In the genomic region with DNA sequence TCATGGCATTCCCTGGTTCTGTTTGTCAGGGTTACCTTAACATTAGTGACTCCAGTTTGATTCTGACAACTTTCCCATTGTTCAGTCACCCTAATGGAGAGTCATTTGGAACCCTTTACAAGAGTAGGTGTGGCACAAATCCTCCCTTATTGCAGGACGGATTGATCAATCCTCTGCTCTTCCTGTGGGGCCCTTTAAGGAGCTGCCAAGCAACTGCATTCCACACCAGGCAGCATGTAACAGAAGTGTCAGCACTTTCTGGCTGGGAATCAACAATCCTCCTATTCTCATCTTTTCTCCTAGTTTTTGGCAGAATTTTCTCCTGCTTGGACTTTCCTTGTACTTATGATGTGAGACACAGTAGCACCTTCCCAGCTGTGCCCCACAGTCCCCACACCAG, we compare ENCODE assay signal across 22 cellular contexts.
"Had no signal": no experiment of that assay in that cellular context is flagged by ENCODE, and none has a peak within 500 bp of the region (broad histone marks: within the 10 kb centered on the region; RNA-seq: fewer than 3 reads in every experiment).

No MANE protein-coding gene starts in this region.

- H2AFZ ChIP-seq: hepatocyte had no signal

- H3K79me2 ChIP-seq: hepatocyte had no signal

- H3K27ac ChIP-seq: hepatocyte, SK-N-MC, spleen, tibial nerve had no signal

- H3K27me3 ChIP-seq: hepatocyte, spleen, tibial nerve had no signal

- ATAC-seq: left lobe of liver, T-helper 17 cell had no signal

- H3K36me3 ChIP-seq: spleen, tibial nerve had no signal

- DNase-seq: activated CD4-positive, alpha-beta memory T cell treated with anti-CD3 and anti-CD28 coated beads for 36 hours; activated CD4-positive, alpha-beta T cell treated with anti-CD3 and anti-CD28 coated beads for 48 hours; activated naive CD4-positive, alpha-beta T cell treated with anti-CD3 and anti-CD28 coated beads for 36 hours; activated naive CD8-positive, alpha-beta T cell treated with anti-CD3 and anti-CD28 coated beads, Interleukin-2, amount 10 ng/mL, durations not matched to agents 7 days and 5 days; activated T-cell treated with anti-CD3 and anti-CD28 coated beads, Interleukin-2, amount 50 U/mL, for 48 hours; amygdala; cerebellar nuclear complex; cortex of kidney; foreskin melanocyte; glutamatergic neuron; retina; spleen; stimulated activated CD4-positive, alpha-beta T cell treated with anti-CD3 and anti-CD28 coated beads, Interleukin-4, amount 100 ng/mL, for 24 hours; stimulated activated naive CD4-positive, alpha-beta T cell treated with Interleukin-2 at 50 U/mL for 16 hours; SW 1271; T-helper 17 cell had no signal

- H3K27me3 Mint-ChIP-seq: activated CD4-positive, alpha-beta memory T cell treated with anti-CD3 and anti-CD28 coated beads for 36 hours; activated naive CD8-positive, alpha-beta T cell treated with anti-CD3 and anti-CD28 coated beads, Interleukin-2, amount 10 ng/mL, durations not matched to agents 7 days and 5 days; progenitor cell of endocrine pancreas had no signal

- H3K4me2 ChIP-seq: hepatocyte had no signal

- H3K27ac Mint-ChIP-seq: activated CD4-positive, alpha-beta memory T cell treated with anti-CD3 and anti-CD28 coated beads for 36 hours; activated naive CD4-positive, alpha-beta T cell treated with anti-CD3 and anti-CD28 coated beads for 36 hours; activated naive CD8-positive, alpha-beta T cell treated with anti-CD3 and anti-CD28 coated beads, Interleukin-2, amount 10 ng/mL, durations not matched to agents 7 days and 5 days; mesothelial cell of epicardium; progenitor cell of endocrine pancreas; T-helper 17 cell had no signal

- H3K4me1 ChIP-seq: spleen had no signal

- H3K4me3 ChIP-seq: hepatocyte, SK-N-MC, spleen, tibial nerve had no signal

- H3K4me1 Mint-ChIP-seq: activated naive CD8-positive, alpha-beta T cell treated with anti-CD3 and anti-CD28 coated beads, Interleukin-2, amount 10 ng/mL, durations not matched to agents 7 days and 5 days; mesothelial cell of epicardium; T-helper 17 cell had no signal

- H3K4me3 Mint-ChIP-seq: activated CD4-positive, alpha-beta memory T cell treated with anti-CD3 and anti-CD28 coated beads for 36 hours; activated naive CD4-positive, alpha-beta T cell treated with anti-CD3 and anti-CD28 coated beads for 36 hours; activated naive CD8-positive, alpha-beta T cell treated with anti-CD3 and anti-CD28 coated beads, Interleukin-2, amount 10 ng/mL, durations not matched to agents 7 days and 5 days; mesothelial cell of epicardium; T-helper 17 cell had no signal

- H3K36me3 Mint-ChIP-seq: activated naive CD8-positive, alpha-beta T cell treated with anti-CD3 and anti-CD28 coated beads, Interleukin-2, amount 10 ng/mL, durations not matched to agents 7 days and 5 days had no signal
